16 cellular contexts compared by ENCODE assay signal in genomic region chr15:41925209-41925608, GRCh38.
"Had no signal": no experiment of that assay in that cellular context is flagged by ENCODE, and none has a peak within 500 bp of the region (broad histone marks: within the 10 kb centered on the region; RNA-seq: fewer than 3 reads in every experiment).

No MANE protein-coding gene starts in this region.

- H3K36me3 Mint-ChIP-seq: activated CD8-positive, alpha-beta memory T cell treated with anti-CD3 and anti-CD28 coated beads, Interleukin-2, amount 10 ng/mL, durations not matched to agents 7 days and 5 days had no signal

- H3K27ac Mint-ChIP-seq: activated CD4-positive, alpha-beta memory T cell treated with anti-CD3 and anti-CD28 coated beads for 36 hours; activated CD4-positive, alpha-beta T cell treated with anti-CD3 and anti-CD28 coated beads for 36 hours; activated CD8-positive, alpha-beta memory T cell treated with anti-CD3 and anti-CD28 coated beads, Interleukin-2, amount 10 ng/mL, durations not matched to agents 7 days and 5 days; activated naive CD8-positive, alpha-beta T cell treated with anti-CD3 and anti-CD28 coated beads, Interleukin-2, amount 10 ng/mL, durations not matched to agents 7 days and 5 days had no signal

- H3K27ac ChIP-seq: brain microvascular endothelial cell, psoas muscle, testis had no signal

- H3K27me3 ChIP-seq: brain microvascular endothelial cell, testis, upper lobe of left lung had no signal

- DNase-seq: activated CD4-positive, alpha-beta memory T cell treated with anti-CD3 and anti-CD28 coated beads for 36 hours; activated CD4-positive, alpha-beta T cell treated with anti-CD3 and anti-CD28 coated beads for 36 hours; activated CD8-positive, alpha-beta memory T cell treated with anti-CD3 and anti-CD28 coated beads, Interleukin-2, amount 10 ng/mL, durations not matched to agents 7 days and 5 days; activated naive CD8-positive, alpha-beta T cell treated with anti-CD3 and anti-CD28 coated beads, Interleukin-2, amount 10 ng/mL, durations not matched to agents 7 days and 5 days; activated T-cell treated with anti-CD3 and anti-CD28 coated beads, Interleukin-2, amount 50 U/mL, for 1 hour; anterior cingulate cortex; brain microvascular endothelial cell; midbrain; psoas muscle; SK-N-SH; stimulated activated naive CD8-positive, alpha-beta T cell treated with anti-CD3 and anti-CD28 coated beads, Interleukin-15, amount 100 ng/mL, for 72 hours; T-cell; testis; upper lobe of left lung had no signal

- H3K36me3 ChIP-seq: brain microvascular endothelial cell had no signal

- H3K9me3 ChIP-seq: psoas muscle, SK-N-SH, testis, upper lobe of left lung had no signal

- H3K4me3 Mint-ChIP-seq: activated CD4-positive, alpha-beta memory T cell treated with anti-CD3 and anti-CD28 coated beads for 36 hours; activated CD4-positive, alpha-beta T cell treated with anti-CD3 and anti-CD28 coated beads for 36 hours; activated CD8-positive, alpha-beta memory T cell treated with anti-CD3 and anti-CD28 coated beads, Interleukin-2, amount 10 ng/mL, durations not matched to agents 7 days and 5 days; activated naive CD8-positive, alpha-beta T cell treated with anti-CD3 and anti-CD28 coated beads, Interleukin-2, amount 10 ng/mL, durations not matched to agents 7 days and 5 days; stimulated activated naive CD8-positive, alpha-beta T cell treated with anti-CD3 and anti-CD28 coated beads, Interleukin-15, amount 100 ng/mL, for 72 hours had no signal

- H3K9me3 Mint-ChIP-seq: activated CD4-positive, alpha-beta memory T cell treated with anti-CD3 and anti-CD28 coated beads for 36 hours; activated naive CD8-positive, alpha-beta T cell treated with anti-CD3 and anti-CD28 coated beads, Interleukin-2, amount 10 ng/mL, durations not matched to agents 7 days and 5 days; stimulated activated naive CD8-positive, alpha-beta T cell treated with anti-CD3 and anti-CD28 coated beads, Interleukin-15, amount 100 ng/mL, for 72 hours; T-cell had no signal

- H3K9ac ChIP-seq: SK-N-SH had no signal

- H3K27me3 Mint-ChIP-seq: activated CD4-positive, alpha-beta memory T cell treated with anti-CD3 and anti-CD28 coated beads for 36 hours; activated CD4-positive, alpha-beta T cell treated with anti-CD3 and anti-CD28 coated beads for 36 hours; activated CD8-positive, alpha-beta memory T cell treated with anti-CD3 and anti-CD28 coated beads, Interleukin-2, amount 10 ng/mL, durations not matched to agents 7 days and 5 days; activated naive CD8-positive, alpha-beta T cell treated with anti-CD3 and anti-CD28 coated beads, Interleukin-2, amount 10 ng/mL, durations not matched to agents 7 days and 5 days; stimulated activated naive CD8-positive, alpha-beta T cell treated with anti-CD3 and anti-CD28 coated beads, Interleukin-15, amount 100 ng/mL, for 72 hours; T-cell had no signal

- H3K4me3 ChIP-seq: psoas muscle, testis, upper lobe of left lung had no signal

- ATAC-seq: activated CD4-positive, alpha-beta T cell treated with anti-CD3 and anti-CD28 coated beads for 36 hours; activated CD8-positive, alpha-beta memory T cell treated with anti-CD3 and anti-CD28 coated beads, Interleukin-2, amount 10 ng/mL, durations not matched to agents 7 days and 5 days; esophagus mucosa; psoas muscle; sciatic nerve; stimulated activated naive CD8-positive, alpha-beta T cell treated with anti-CD3 and anti-CD28 coated beads, Interleukin-15, amount 100 ng/mL, for 72 hours; T-cell had no signal
